In genomic region chr17:15260376-15261062, GRCh38 we compare ENCODE assay signal across 1 cellular context.
TF ChIP-seq lines count a peak whose summit lies in the region.

No MANE protein-coding gene starts in this region.

TF ChIP-seq in HEK293, 187 proteins besides CTCF, POLR2A, EP300 and RAD21 (continued from another document and continues in another):
- TF ChIP-seq MYNN (tag by site-specific recombination; IDR thresholded peaks at IDR 0.05; ENCODE audit: borderline replicate concordance) (no peak; the same call in 1 of the 2 replicates), ZEB2 (tag by site-specific recombination; IDR thresholded peaks at IDR 0.05) (peak; percentile 80; the same call in 1 of the 2 replicates), ZNF548 (tag by site-specific recombination; IDR thresholded peaks at IDR 0.05) (no peak), PATZ1 (tag by site-specific recombination; IDR thresholded peaks at IDR 0.05) (0 out of 2 replicates have a peak, but pooled peaks have one; percentile 39), ZNF133 (tag by site-specific recombination; IDR thresholded peaks at IDR 0.05) (no peak), ZNF394 (tag by site-specific recombination; IDR thresholded peaks at IDR 0.05; ENCODE audit: borderline replicate concordance) (no peak; the same call in 1 of the 2 replicates), ZSCAN4 (tag by site-specific recombination; IDR thresholded peaks at IDR 0.05) (no peak), ZNF473 (tag by site-specific recombination; IDR thresholded peaks at IDR 0.05) (no peak), ZNF280D (tag by site-specific recombination; IDR thresholded peaks at IDR 0.05) (no peak), ZNF596 (tag by site-specific recombination; IDR thresholded peaks at IDR 0.05) (peak; percentile 53; the same call in 1 of the 2 replicates), ZBTB44 (tag by site-specific recombination; IDR thresholded peaks at IDR 0.05) (peak; percentile 56; the same call in 1 of the 2 replicates), ZNF521 (tag by site-specific recombination; IDR thresholded peaks at IDR 0.05) (no peak), ZNF629 (tag by site-specific recombination; IDR thresholded peaks at IDR 0.05) (no peak), ZNF558 (tag by site-specific recombination; IDR thresholded peaks at IDR 0.05) (no peak), ZNF513 (tag by site-specific recombination; IDR thresholded peaks at IDR 0.05) (no peak), ZSCAN18 (tag by site-specific recombination; IDR thresholded peaks at IDR 0.05) (no peak), ZNF114 (tag by site-specific recombination; IDR thresholded peaks at IDR 0.05) (no peak), ZNF837 (tag by site-specific recombination; IDR thresholded peaks at IDR 0.05) (no peak), ATF2 (tag by site-specific recombination; IDR thresholded peaks at IDR 0.05; ENCODE audit: low read depth) (no peak), TSHZ1 (tag by site-specific recombination; IDR thresholded peaks at IDR 0.05; ENCODE audit: borderline replicate concordance) (no peak), ZNF677 (tag by site-specific recombination; IDR thresholded peaks at IDR 0.05) (no peak), ZNF518A (tag by site-specific recombination; conservative IDR thresholded peaks at IDR 0.05; ENCODE audit: low read depth) (no peak), ZNF24 (tag by site-specific recombination; IDR thresholded peaks at IDR 0.05) (no peak), ZNF214 (tag by site-specific recombination; IDR thresholded peaks at IDR 0.05; ENCODE audit: borderline replicate concordance) (no peak), ZNF776 (tag by site-specific recombination; IDR thresholded peaks at IDR 0.05; ENCODE audit: borderline replicate concordance) (no peak), ZNF341 (tag by site-specific recombination; IDR thresholded peaks at IDR 0.05; ENCODE audit: low read depth) (peak; percentile 94), ZNF138 (tag by site-specific recombination; IDR thresholded peaks at IDR 0.05; ENCODE audit: borderline replicate concordance) (no peak), MEIS1 (CRISPR knock-in tag; IDR thresholded peaks at IDR 0.05; ENCODE audit: borderline replicate concordance) (no peak), KLF1 (tag by site-specific recombination; IDR thresholded peaks at IDR 0.05) (peak; percentile 85), ZNF571 (tag by site-specific recombination; IDR thresholded peaks at IDR 0.05) (no peak), ZNF404 (tag by site-specific recombination; IDR thresholded peaks at IDR 0.05) (no peak), GFI1B (tag by site-specific recombination; IDR thresholded peaks at IDR 0.05) (no peak), ZNF391 (tag by site-specific recombination; IDR thresholded peaks at IDR 0.05; ENCODE audit: borderline replicate concordance, low read depth) (no peak)
